In genomic region chr17:82101301-82101715, GRCh38 we compare ENCODE assay signal across 14 cellular contexts. TPM values are rescaled to one million over a fixed set of nuclear protein-coding genes. Genes with fewer than 3 reads are reported as not detected.
A peak's percentile ranks its signal among the peaks of the same experiment; 100 is the strongest.
DNase-seq lines count a peak whose midpoint lies in the region; ATAC-seq and TF ChIP-seq lines count a peak whose summit lies in the region.
"Had no signal": no experiment of that assay in that cellular context is flagged by ENCODE, and none has a peak within 500 bp of the region (broad histone marks: within the 10 kb centered on the region; RNA-seq: fewer than 3 reads in every experiment).

No MANE protein-coding gene starts in this region.

- H3K27me3 ChIP-seq in right lobe of liver (no peaks in the 10 kb centered on the region), tibial nerve (no peaks in the 10 kb centered on the region)
- H3K27me3 ChIP-seq: upper lobe of right lung had no signal

- TF ChIP-seq POLR2A in right lobe of liver (IDR thresholded peaks at IDR 0.05) (no peak), tibial nerve (IDR thresholded peaks at IDR 0.05) (no peak)

- peaks cover 12% of the 10 kb centered on the region for H3K36me3 ChIP-seq in OCI-LY7 (ENCODE audit: insufficient read depth, low read length)
- peaks cover 0 to 2% (median 0%) of the 10 kb centered on the region in 4 donors for H3K36me3 ChIP-seq in right lobe of liver
- peaks cover 0 to 1% (median 0%) of the 10 kb centered on the region in 3 donors for H3K36me3 ChIP-seq in tibial nerve
- H3K36me3 ChIP-seq: upper lobe of right lung had no signal

- DNase-seq in Right ventricle myocardium superior (peak; percentile 46), cardiac septum (ENCODE audit: low spot score) (no peak), OCI-LY7 (ENCODE audit: low spot score) (peak; percentile 42), right lobe of liver (peak; percentile 53 to 84 (median 84)), tibial nerve (ENCODE audit: low spot score in 2 of 2) (no peak), ureter (ENCODE audit: low spot score) (no peak)
- DNase-seq: AML-193, hippocampal formation, midbrain, NCI-H2081, T1000, upper lobe of right lung had no signal

- TF ChIP-seq CTCF in OCI-LY7 (conservative IDR thresholded peaks at IDR 0.05; ENCODE audit: low read length) (no peak), right lobe of liver (IDR thresholded peaks at IDR 0.05) (no peak), tibial nerve (IDR thresholded peaks at IDR 0.05) (no peak)

- no CpG with 5 or more reads among the region's 10 CpGs for WGBS in right lobe of liver (ENCODE audit: insufficient coverage, low coverage, low lambda C conversion rate, missing lambda C conversion rate)
- 57 to 71% methylated on average over 3 to 8 of the region's 10 CpGs for WGBS in tibial nerve, 2 donors

- H3K79me2 ChIP-seq in OCI-LY7 (ENCODE audit: insufficient read depth, low read depth, low read length): peaks cover 23% of the 10 kb centered on the region

- no peak for TF ChIP-seq EP300 in tibial nerve (IDR thresholded peaks at IDR 0.05)

- no TSS peak for BruUV-seq in OCI-LY7 (replicated peaks; lab: Mats Ljungman, UMichigan)

- 0 out of 2 replicates have a peak, but pooled peaks cover 8% of the 10 kb centered on the region for H4K20me1 ChIP-seq in OCI-LY7 (ENCODE audit: insufficient read depth, low read length)

- CTCF ChIA-PET in OCI-LY7 (lab: Charles Lee; ENCODE audit: unreplicated experiment): no interaction called here

- H2AFZ ChIP-seq in OCI-LY7 (ENCODE audit: low read length): no peak overlapping the region

- intact Hi-C loops in Right ventricle myocardium superior (cut with DNase I) (no loop called here), cardiac septum (cut with DNase I) (no loop called here), OCI-LY7 (cut with micrococcal nuclease; ENCODE audit: unreplicated experiment) (loop anchor here (5.0 kb wide), 1 partner anchor 134 kb away; no protein-coding TSS in a partner anchor), right lobe of liver (cut with DNase I) (no loop called here)

- no peaks in the 10 kb centered on the region for H3K9me2 ChIP-seq in OCI-LY7 (ENCODE audit: insufficient read depth, low read length)

- H3K4me3 ChIP-seq in OCI-LY7 (ENCODE audit: low read depth, low read length, poor library complexity, severe bottlenecking) (peak overlapping the region; percentile 87), right lobe of liver (peak overlapping the region in 2 of 3 donors; percentile 31 to 39), tibial nerve (no peak overlapping the region)
- H3K4me3 ChIP-seq: upper lobe of right lung had no signal

- POLR2A ChIA-PET in OCI-LY7 (lab: Charles Lee): no interaction called here

- H3K9me3 ChIP-seq in OCI-LY7 (ENCODE audit: low read length) (no peaks in the 10 kb centered on the region), right lobe of liver (no peaks in the 10 kb centered on the region), tibial nerve (no peaks in the 10 kb centered on the region)
- H3K9me3 ChIP-seq: upper lobe of right lung had no signal

- H3K4me2 ChIP-seq in OCI-LY7 (ENCODE audit: low read length): peak overlapping the region; percentile 84

- H3K4me1 ChIP-seq in OCI-LY7 (ENCODE audit: insufficient read depth, low read length, poor library complexity, severe bottlenecking) (peaks cover 59% of the 10 kb centered on the region), right lobe of liver (peaks cover 0 to 77% (median 33%) of the 10 kb centered on the region in 4 donors), tibial nerve (peaks cover 3 to 87% (median 55%) of the 10 kb centered on the region in 4 donors)

- peak overlapping the region; percentile 89 for H3K27ac ChIP-seq in OCI-LY7 (ENCODE audit: low read depth, low read length, poor library complexity, severe bottlenecking)
- peak overlapping the region; percentile 16 to 99 (median 92) for H3K27ac ChIP-seq in right lobe of liver
- peak overlapping the region in 3 of 4 donors; percentile 17 to 98 (median 86) for H3K27ac ChIP-seq in tibial nerve
- H3K27ac ChIP-seq: upper lobe of right lung had no signal

- ATAC-seq in Right ventricle myocardium superior (ENCODE audit: poor library complexity): no peak
- ATAC-seq in right lobe of liver: peak; percentile 6 to 17 (median 11)
- ATAC-seq in HG03095 (IDR thresholded peaks at IDR 0.05; ENCODE audit: unreplicated experiment): no peak
- no peak for ATAC-seq in GM21423 (IDR thresholded peaks at IDR 0.05; ENCODE audit: unreplicated experiment)
- ATAC-seq: upper lobe of right lung had no signal

RNA-seq across cellular contexts. Expression of gene FASN, which starts 3.3 kb away (rescaled TPM):
- 23.0 TPM for total RNA-seq in Right ventricle myocardium superior
- total RNA-seq in cardiac septum: 22.9 TPM
- 94.4 and 111 TPM in 2 replicates for total RNA-seq in OCI-LY7 (2014; rRNA removed; shearing (Covaris generic))
- total RNA-seq in OCI-LY7 (2022): 299 and 364 TPM in 2 replicates
- total RNA-seq in right lobe of liver: 100 to 1,000 TPM in 4 of 6 experiments, 10 to 100 TPM in 2; 76.5 to 290 (median 217) TPM
- total RNA-seq in tibial nerve: 100 to 1,000 TPM; 129 to 319 (median 160) TPM
- total RNA-seq in ureter: 165 TPM

RNA-seq across cellular contexts. Expression of gene DUS1L, which starts 35.7 kb away (rescaled TPM):
- 57.9 TPM for total RNA-seq in Right ventricle myocardium superior
- total RNA-seq in cardiac septum: 47.6 TPM
- 374 and 388 TPM in 2 replicates for total RNA-seq in OCI-LY7 (2014; rRNA removed; shearing (Covaris generic))
- 300 and 320 TPM in 2 replicates for total RNA-seq in OCI-LY7 (2022)
- total RNA-seq in right lobe of liver: 100 to 1,000 TPM in 2 of 6 experiments, 10 to 100 TPM in 4; 61.8 to 115 (median 89.9) TPM
- 100 to 1,000 TPM in 2 of 4 donors, 10 to 100 TPM in 2; 85.2 to 179 (median 106) TPM for total RNA-seq in tibial nerve
- 158 TPM for total RNA-seq in ureter

RNA-seq across cellular contexts. Expression of gene GPS1, which starts 49.6 kb away (rescaled TPM):
- 86.5 TPM for total RNA-seq in Right ventricle myocardium superior
- 67.4 TPM for total RNA-seq in cardiac septum
- total RNA-seq in OCI-LY7 (2014; rRNA removed; shearing (Covaris generic)): 137 and 169 TPM in 2 replicates
- total RNA-seq in OCI-LY7 (2022): 123 and 133 TPM in 2 replicates
- total RNA-seq in right lobe of liver: 10 to 100 TPM; 46.5 to 93.5 (median 62.1) TPM
- total RNA-seq in tibial nerve: 100 to 1,000 TPM in 2 of 4 donors, 10 to 100 TPM in 2; 74.9 to 134 (median 92.9) TPM
- 91.2 TPM for total RNA-seq in ureter

RNA-seq across cellular contexts. Expression of gene RFNG, which starts 49.7 kb away (rescaled TPM):
- total RNA-seq in Right ventricle myocardium superior (20.5 TPM), cardiac septum (21.0 TPM), OCI-LY7 (2022) (41.3 and 47.3 TPM in 2 replicates), right lobe of liver (10 to 100 TPM; 29.9 to 53.3 (median 43.7) TPM), tibial nerve (10 to 100 TPM; 43.5 to 70.2 (median 64.4) TPM), ureter (30.0 TPM)
- 50.5 and 59.4 TPM in 2 replicates for total RNA-seq in OCI-LY7 (2014; rRNA removed; shearing (Covaris generic))

Comparison
In these comparisons a context has a peak if more than half of its experiments do, and no peak if none do; other contexts are left out.
1. DNase-seq: peak in Right ventricle myocardium superior (single experiment), OCI-LY7 (single experiment) and right lobe of liver (3 of 3); none in cardiac septum (single experiment), tibial nerve (0 of 2) and ureter (single experiment).
2. ATAC-seq: peak in right lobe of liver (4 of 4); none in Right ventricle myocardium superior (single experiment), HG03095 (single experiment) and GM21423 (single experiment).
3. H3K4me3 ChIP-seq: peak in OCI-LY7 (single experiment) and right lobe of liver (2 of 3); none in tibial nerve (0 of 4).
4. Peak in every context shown above with its lines, with median percentiles within 50 percentile points of each other: H3K27ac ChIP-seq.